9 cellular contexts compared by ENCODE assay signal in genomic region chr19:916645-917322, GRCh38. TPM values are rescaled to one million over a fixed set of nuclear protein-coding genes. Genes with fewer than 3 reads are reported as not detected.
DNase-seq lines count a peak whose midpoint lies in the region; ATAC-seq and TF ChIP-seq lines count a peak whose summit lies in the region.
"Had no signal": no experiment of that assay in that cellular context is flagged by ENCODE, and none has a peak within 500 bp of the region (broad histone marks: within the 10 kb centered on the region; RNA-seq: fewer than 3 reads in every experiment).

No MANE protein-coding gene starts in this region.

- whole genome bisulfite sequencing in heart left ventricle, 4 donors, result 16 to 21% (median 18%) methylated on average over 29 to 35 of the region's 35 CpGs

- H3K27me3 ChIP-seq in heart left ventricle, result peaks cover 38 to 54% (median 48%) of the 10 kb centered on the region in 9 donors

- H3K4me3 ChIP-seq in heart left ventricle (peak overlapping the region in 11 of 12 donors; percentile 19 to 47 (median 34)), foreskin fibroblast (ENCODE audit: low read depth in 1 of 2, low read length in 2 of 2) (no peak overlapping the region)

- DNase-seq in heart left ventricle (no peak), cardiac septum (ENCODE audit: low spot score) (no peak), activated B cell treated with CpG ODN at 0.5 μM for 24 hours (no peak), memory B cell (ENCODE audit: low spot score in 2 of 2) (peak in 1 of 2 donors; percentile 49), type B pancreatic cell (ENCODE audit: extremely low spot score, unreplicated experiment) (peak; percentile 70), HCEC 1CT (no peak), foreskin fibroblast (no peak), D341Med (ENCODE audit: low spot score) (no peak)
- DNase-seq: EL had no signal

- H3K9me3 ChIP-seq in heart left ventricle, result no peaks in the 10 kb centered on the region

- H3K4me1 Mint-ChIP-seq in activated B cell treated with CpG ODN at 0.5 μM for 24 hours (peaks cover 28% of the 10 kb centered on the region), memory B cell (peaks cover 21% of the 10 kb centered on the region), type B pancreatic cell (ENCODE audit: unreplicated experiment) (peaks cover 1% of the 10 kb centered on the region)

- no peak for TF ChIP-seq POLR2A in heart left ventricle (IDR thresholded peaks at IDR 0.05)

- H3K4me1 ChIP-seq in heart left ventricle, result peaks cover 7 to 55% (median 30%) of the 10 kb centered on the region in 12 donors

- no peak overlapping the region for H3K27ac ChIP-seq in heart left ventricle

- H3K4me3 Mint-ChIP-seq in activated B cell treated with CpG ODN at 0.5 μM for 24 hours, result peak overlapping the region; percentile 4
- H3K4me3 Mint-ChIP-seq in memory B cell, result peak overlapping the region; percentile 71
- no peak overlapping the region for H3K4me3 Mint-ChIP-seq in type B pancreatic cell

- H3K9me3 Mint-ChIP-seq in activated B cell treated with CpG ODN at 0.5 μM for 24 hours, result no peaks in the 10 kb centered on the region
- no peaks in the 10 kb centered on the region for H3K9me3 Mint-ChIP-seq in memory B cell
- no peaks in the 10 kb centered on the region for H3K9me3 Mint-ChIP-seq in type B pancreatic cell

- CTCF ChIA-PET in activated B cell treated with CpG ODN at 0.5 μM for 24 hours (lab: Charles Lee), result interaction anchor here (1.3 kb wide), 1 partner anchor 53 kb away, joined by 7 read pairs; no protein-coding TSS in a partner anchor

- H3K36me3 Mint-ChIP-seq in activated B cell treated with CpG ODN at 0.5 μM for 24 hours (ENCODE audit: low read depth) (no peaks in the 10 kb centered on the region), memory B cell (no peaks in the 10 kb centered on the region), type B pancreatic cell (no peaks in the 10 kb centered on the region)

- no peaks in the 10 kb centered on the region for H3K36me3 ChIP-seq in heart left ventricle

- TF ChIP-seq CTCF in heart left ventricle (IDR thresholded peaks at IDR 0.05), result no peak
- no peak for TF ChIP-seq CTCF in activated B cell treated with CpG ODN at 0.5 μM for 24 hours (IDR thresholded peaks at IDR 0.05)
- TF ChIP-seq CTCF in type B pancreatic cell (conservative IDR thresholded peaks at IDR 0.05), result no peak
- TF ChIP-seq CTCF in foreskin fibroblast (IDR thresholded peaks at IDR 0.05; ENCODE audit: low read depth, low read length), result no peak

- ATAC-seq in heart left ventricle, result no peak
- ATAC-seq in activated B cell treated with CpG ODN at 0.5 μM for 24 hours (ENCODE audit: low read depth), result no peak
- no peak for ATAC-seq in memory B cell (ENCODE audit: low read depth)

- intact Hi-C loops in heart left ventricle (cut with DNase I), result loop anchor here in 5 of 10 donors (1.0 to 5.0 kb wide), 3 partner anchors 39 to 146 kb away; no protein-coding TSS in a partner anchor
- intact Hi-C loops in cardiac septum (cut with DNase I), result no loop called here
- intact Hi-C loops in activated B cell treated with CpG ODN at 0.5 μM for 24 hours (cut with micrococcal nuclease), result loop anchor here (1.0 kb wide), 3 partner anchors 7 to 53 kb away; partner anchors contain the start of genes MED16 and RNU6-9

- H3K27me3 Mint-ChIP-seq in activated B cell treated with CpG ODN at 0.5 μM for 24 hours (no peaks in the 10 kb centered on the region), memory B cell (no peaks in the 10 kb centered on the region), type B pancreatic cell (peaks cover 28% of the 10 kb centered on the region)

- POLR2A ChIA-PET in activated B cell treated with CpG ODN at 0.5 μM for 24 hours (lab: Charles Lee), result interaction anchor here (0.7 to 1.4 kb wide), 4 partner anchors 10 to 53 kb away, joined by 4 to 10 read pairs (median 5); partner anchors contain the start of genes MED16 and RNU6-9

- no peak overlapping the region for H3K27ac Mint-ChIP-seq in activated B cell treated with CpG ODN at 0.5 μM for 24 hours
- no peak overlapping the region for H3K27ac Mint-ChIP-seq in memory B cell
- no peak overlapping the region for H3K27ac Mint-ChIP-seq in type B pancreatic cell

RNA-seq across cellular contexts. Expression of gene KISS1R, which starts 0.3 kb away (rescaled TPM):
- not detected for total RNA-seq in heart left ventricle
- polyA plus RNA-seq in heart left ventricle, result not detected
- total RNA-seq in cardiac septum, result not detected
- total RNA-seq in activated B cell treated with CpG ODN at 0.5 μM for 24 hours, result 0.49 TPM in 2 replicates
- 1.2 and 2.2 TPM in 2 replicates for total RNA-seq in type B pancreatic cell (ENCODE audit: low replicate concordance)

RNA-seq across cellular contexts. Expression of gene R3HDM4, which starts 3.8 kb away (rescaled TPM):
- 10 to 100 TPM; 17.1 to 35.5 (median 23.8) TPM for total RNA-seq in heart left ventricle
- 10 to 100 TPM; 30.4 to 47.1 TPM for polyA plus RNA-seq in heart left ventricle
- total RNA-seq in cardiac septum, result 24.5 TPM
- 174 and 189 TPM in 2 replicates for total RNA-seq in activated B cell treated with CpG ODN at 0.5 μM for 24 hours
- total RNA-seq in type B pancreatic cell (ENCODE audit: low replicate concordance), result 48.8 and 56.7 TPM in 2 replicates

RNA-seq across cellular contexts. Expression of gene ARID3A, which starts 9.1 kb away (rescaled TPM):
- total RNA-seq in heart left ventricle, result 10 to 100 TPM in 1 of 9 donors, 1 to 10 TPM in 8; 1.9 to 15.7 (median 5.8) TPM
- 1 to 10 TPM; 3.9 to 5.9 TPM for polyA plus RNA-seq in heart left ventricle
- 7.8 TPM for total RNA-seq in cardiac septum
- total RNA-seq in activated B cell treated with CpG ODN at 0.5 μM for 24 hours, result 67.7 and 74.9 TPM in 2 replicates
- 83.0 and 124 TPM in 2 replicates for total RNA-seq in type B pancreatic cell (ENCODE audit: low replicate concordance)

RNA-seq across cellular contexts. Expression of gene RNU6-9, which starts 23.5 kb away (rescaled TPM):
- total RNA-seq in heart left ventricle, result not detected
- polyA plus RNA-seq in heart left ventricle, result not detected
- total RNA-seq in cardiac septum, result not detected
- total RNA-seq in activated B cell treated with CpG ODN at 0.5 μM for 24 hours, result not detected in 2 replicates
- total RNA-seq in type B pancreatic cell (ENCODE audit: low replicate concordance), result not detected in 2 replicates

RNA-seq across cellular contexts. Expression of gene MED16, which starts 23.8 kb away (rescaled TPM):
- 10 to 100 TPM; 17.5 to 41.9 (median 28.5) TPM for total RNA-seq in heart left ventricle
- 10 to 100 TPM; 19.8 to 25.6 TPM for polyA plus RNA-seq in heart left ventricle
- total RNA-seq in cardiac septum, result 27.0 TPM
- 76.1 and 79.3 TPM in 2 replicates for total RNA-seq in activated B cell treated with CpG ODN at 0.5 μM for 24 hours
- total RNA-seq in type B pancreatic cell (ENCODE audit: low replicate concordance), result 59.6 and 74.2 TPM in 2 replicates

Comparison
In these comparisons a context has a peak if more than half of its experiments do, and no peak if none do; other contexts are left out.
1. H3K4me3 ChIP-seq: peak in heart left ventricle (11 of 12); none in foreskin fibroblast (0 of 2).